Comparison of ENCODE assay signal across 1 cellular context in genomic region chr11:47186076-47186936, GRCh38.
TF ChIP-seq lines count a peak whose summit lies in the region.

Gene PACSIN3, minus strand, starts transcription at chr11:47186434. Its CDS starts 3,707 bp downstream, at chr11:47182727.

TF ChIP-seq in HepG2, 621 proteins besides CTCF, POLR2A, EP300 and RAD21 (continued from another document and continues in another):
- 0 out of 2 replicates have a peak, but pooled peaks have one; percentile 51 for TF ChIP-seq AKNA (CRISPR knock-in tag; IDR thresholded peaks at IDR 0.05; ENCODE audit: borderline replicate concordance)
- TF ChIP-seq REPIN1 (CRISPR knock-in tag; IDR thresholded peaks at IDR 0.05; ENCODE audit: borderline replicate concordance, low read depth): 0 out of 2 replicates have a peak, but pooled peaks have one; percentile 9
- no peak for TF ChIP-seq ZNF253 (CRISPR knock-in tag; IDR thresholded peaks at IDR 0.05; ENCODE audit: borderline replicate concordance)
- peak; percentile 36; the same call in 1 of the 2 replicates for TF ChIP-seq ZBTB20 (CRISPR knock-in tag; IDR thresholded peaks at IDR 0.05; ENCODE audit: borderline replicate concordance, low read depth)
- TF ChIP-seq HMGXB4 (CRISPR knock-in tag; IDR thresholded peaks at IDR 0.05; ENCODE audit: borderline replicate concordance in 1 of 2, low read depth in 1 of 2): peak in 1 of 2 experiments; percentile 12; a peak in 1 of 4 replicates
- TF ChIP-seq MED13 (CRISPR knock-in tag; IDR thresholded peaks at IDR 0.05): peak; percentile 18; the same call in 1 of the 2 replicates
- TF ChIP-seq ATF4 (CRISPR knock-in tag; IDR thresholded peaks at IDR 0.05): 0 out of 4 replicates have a peak, but pooled peaks of 1 of the 2 experiments have one; percentile 0
- peak; percentile 96 for TF ChIP-seq ZNF629 (CRISPR knock-in tag; conservative IDR thresholded peaks at IDR 0.05)
- no peak for TF ChIP-seq ZNF598 (CRISPR knock-in tag; IDR thresholded peaks at IDR 0.05; ENCODE audit: borderline replicate concordance)
- TF ChIP-seq AGO2 (optimal IDR thresholded peaks at IDR 0.05; ENCODE audit: low read depth, low read length): peak; percentile 94
- no peak for TF ChIP-seq ZNF543 (CRISPR knock-in tag; IDR thresholded peaks at IDR 0.05)
- TF ChIP-seq ZGPAT (CRISPR knock-in tag; IDR thresholded peaks at IDR 0.05): 0 out of 2 replicates have a peak, but pooled peaks have one; percentile 15
- TF ChIP-seq ZNF672 (CRISPR knock-in tag; IDR thresholded peaks at IDR 0.05): peak; percentile 62; the same call in 1 of the 2 replicates
- TF ChIP-seq EEA1 (CRISPR knock-in tag; IDR thresholded peaks at IDR 0.05; ENCODE audit: borderline replicate concordance): 0 out of 2 replicates have a peak, but pooled peaks have one; percentile 3
- TF ChIP-seq ZEB1 (IDR thresholded peaks at IDR 0.05; ENCODE audit: insufficient replicate concordance, low read depth): peak; percentile 0
- 0 out of 2 replicates have a peak, but pooled peaks have one; percentile 42 for TF ChIP-seq ZNF607 (CRISPR knock-in tag; IDR thresholded peaks at IDR 0.05; ENCODE audit: borderline replicate concordance)
- peak; percentile 68; the same call in 1 of the 2 replicates for TF ChIP-seq ZMYM2 (CRISPR knock-in tag; IDR thresholded peaks at IDR 0.05)
- TF ChIP-seq ETS1 (CRISPR knock-in tag; IDR thresholded peaks at IDR 0.05): no peak
- 0 out of 2 replicates have a peak, but pooled peaks have one; percentile 2 for TF ChIP-seq HNRNPL (IDR thresholded peaks at IDR 0.05; ENCODE audit: low read depth, low read length)
- TF ChIP-seq CENPX (CRISPR knock-in tag; IDR thresholded peaks at IDR 0.05): no peak
- TF ChIP-seq TBX2 (CRISPR knock-in tag; IDR thresholded peaks at IDR 0.05; ENCODE audit: borderline replicate concordance): peak; percentile 11; the same call in 1 of the 2 replicates
- peak; percentile 94 for TF ChIP-seq ZMYM3 (CRISPR knock-in tag; IDR thresholded peaks at IDR 0.05)
- 0 out of 2 replicates have a peak, but pooled peaks have one; percentile 4 for TF ChIP-seq ZBTB1 (CRISPR knock-in tag; IDR thresholded peaks at IDR 0.05; ENCODE audit: borderline replicate concordance)
- 0 out of 2 replicates have a peak, but pooled peaks have one; percentile 8 for TF ChIP-seq JUNB (CRISPR knock-in tag; IDR thresholded peaks at IDR 0.05; ENCODE audit: borderline replicate concordance)
- peak; percentile 27; the same call in 1 of the 2 replicates for TF ChIP-seq ADNP (CRISPR knock-in tag; IDR thresholded peaks at IDR 0.05)
- peak; percentile 9; the same call in 1 of the 2 replicates for TF ChIP-seq ARID5B (CRISPR knock-in tag; IDR thresholded peaks at IDR 0.05)
- 0 out of 2 replicates have a peak, but pooled peaks have one; percentile 23 for TF ChIP-seq ZNF746 (CRISPR knock-in tag; IDR thresholded peaks at IDR 0.05)
- peak; percentile 34; the same call in 1 of the 2 replicates for TF ChIP-seq ZSCAN31 (CRISPR knock-in tag; IDR thresholded peaks at IDR 0.05; ENCODE audit: low read depth)
- no peak for TF ChIP-seq FOXK1 (CRISPR knock-in tag; IDR thresholded peaks at IDR 0.05; ENCODE audit: borderline replicate concordance, low read depth)
- TF ChIP-seq SPEN (CRISPR knock-in tag; IDR thresholded peaks at IDR 0.05; ENCODE audit: low read depth): 0 out of 2 replicates have a peak, but pooled peaks have one; percentile 21
- no peak; the same call in 1 of the 2 replicates for TF ChIP-seq YEATS4 (CRISPR knock-in tag; IDR thresholded peaks at IDR 0.05; ENCODE audit: borderline replicate concordance)
- no peak for TF ChIP-seq KMT2B (CRISPR knock-in tag; IDR thresholded peaks at IDR 0.05)
- TF ChIP-seq ZSCAN5A (CRISPR knock-in tag; IDR thresholded peaks at IDR 0.05; ENCODE audit: borderline replicate concordance): no peak
- TF ChIP-seq ZNF792 (CRISPR knock-in tag; IDR thresholded peaks at IDR 0.05): no peak
- no peak for TF ChIP-seq LCORL (IDR thresholded peaks at IDR 0.05)
- TF ChIP-seq LCORL (CRISPR knock-in tag; IDR thresholded peaks at IDR 0.05): peak; percentile 43; the same call in 1 of the 2 replicates
- TF ChIP-seq KDM5A (IDR thresholded peaks at IDR 0.05; ENCODE audit: borderline replicate concordance, low read length): peak; percentile 27; the same call in 1 of the 2 replicates
- TF ChIP-seq RNF219 (CRISPR knock-in tag; IDR thresholded peaks at IDR 0.05): no peak
- no peak for TF ChIP-seq IKZF1 (IDR thresholded peaks at IDR 0.05)
- 0 out of 2 replicates have a peak, but pooled peaks have one; percentile 5 for TF ChIP-seq SALL1 (CRISPR knock-in tag; IDR thresholded peaks at IDR 0.05)
- 0 out of 2 replicates have a peak, but pooled peaks have one; percentile 1 for TF ChIP-seq ZSCAN29 (CRISPR knock-in tag; conservative IDR thresholded peaks at IDR 0.05)
- peak; percentile 32; the same call in 1 of the 2 replicates for TF ChIP-seq TEF (CRISPR knock-in tag; IDR thresholded peaks at IDR 0.05)
